8 cellular contexts compared by ENCODE assay signal in the genomic region with DNA sequence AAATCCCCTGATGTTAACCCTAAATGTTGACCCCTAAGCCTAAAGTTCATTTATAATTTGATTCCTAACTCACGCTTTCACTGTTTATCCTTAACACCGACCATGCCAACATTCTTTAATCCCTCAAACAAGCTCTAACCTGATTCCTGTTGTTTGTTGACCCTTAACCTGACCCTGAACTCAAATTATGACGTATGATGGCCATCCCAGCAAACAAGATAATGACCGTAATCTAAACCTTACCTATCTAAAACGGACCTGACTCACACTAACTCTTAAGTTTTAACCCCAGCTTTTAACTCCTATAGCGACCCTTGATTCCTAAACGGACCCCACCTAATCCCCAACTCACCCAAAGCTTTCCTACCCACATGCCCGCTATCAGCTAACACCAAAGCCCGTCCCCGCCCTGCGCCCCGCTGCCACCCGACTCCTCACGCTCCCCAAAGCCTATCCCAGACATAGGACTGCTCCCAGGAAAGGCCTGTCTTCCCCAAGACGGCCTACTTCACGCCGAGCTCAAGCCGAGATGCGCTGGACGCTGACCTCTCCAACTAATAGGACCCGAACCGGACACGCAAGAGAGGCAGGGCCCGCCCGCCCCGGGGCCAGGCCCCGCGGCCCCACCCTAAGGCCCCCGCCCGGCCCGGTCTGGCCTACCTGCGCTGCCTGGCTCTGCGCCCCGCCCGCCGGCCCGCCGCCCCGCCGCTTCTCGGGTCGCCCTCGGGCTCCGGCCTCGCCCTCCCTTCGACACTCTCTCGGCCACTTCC. TPM values are rescaled to one million over a fixed set of nuclear protein-coding genes. Genes with fewer than 3 reads are reported as not detected.
DNase-seq lines count a peak whose midpoint lies in the region; ATAC-seq and TF ChIP-seq lines count a peak whose summit lies in the region.

No MANE protein-coding gene starts in this region.

- H3K79me1 ChIP-seq in mesenchymal stem cell (replicated peaks; ENCODE audit: low read length, poor library complexity, severe bottlenecking), result peaks cover 5% of the 10 kb centered on the region

- H4K91ac ChIP-seq in mesenchymal stem cell (ENCODE audit: low read length), result peak overlapping the region; percentile 99

- peaks cover 53% of the 10 kb centered on the region for H3K4me1 ChIP-seq in HUES64 (ENCODE audit: insufficient read depth, low read length)
- H3K4me1 ChIP-seq in mesenchymal stem cell (ENCODE audit: control insufficient read depth, insufficient read depth, low read depth, low read length), result peaks cover 20% of the 10 kb centered on the region

- H3K27me3 ChIP-seq in GM06990 (replicated peaks; ENCODE audit: control insufficient read depth, insufficient read depth, low read length) (no peaks in the 10 kb centered on the region), HUES64 (ENCODE audit: insufficient read depth, low read length) (no peaks in the 10 kb centered on the region), mesenchymal stem cell (ENCODE audit: control insufficient read depth in 1 of 2, insufficient read depth in 1 of 2, low read length in 2 of 2) (no peaks in the 10 kb centered on the region)

- no peak for ATAC-seq in left colon
- no peak for ATAC-seq in GM18868 (IDR thresholded peaks at IDR 0.05; ENCODE audit: unreplicated experiment)

- H3K4me3 Mint-ChIP-seq in brain, result peak overlapping the region in 1 of 5 experiments; percentile 96

- H3K36me3 Mint-ChIP-seq in brain, result peaks cover 21% of the 10 kb centered on the region

- H2BK12ac ChIP-seq in mesenchymal stem cell (ENCODE audit: low read length in 2 of 2), result peak overlapping the region in 1 of 2 experiments; percentile 65

- H4K8ac ChIP-seq in mesenchymal stem cell (ENCODE audit: low read length), result peak overlapping the region; percentile 94

- TF ChIP-seq CTCF in GM06990 (IDR thresholded peaks at IDR 0.05; ENCODE audit: insufficient read depth, low read length, poor library complexity, severe bottlenecking), result no peak
- no peak for TF ChIP-seq CTCF in brain (conservative IDR thresholded peaks at IDR 0.05)

- intact Hi-C loops in left colon (cut with DNase I, micrococcal nuclease), result loop anchor here in 1 of 2 donors (10.0 kb wide), 1 partner anchor 77 kb away; the partner anchor contains the start of genes CCDC107, RMRP and SIT1

- H3K4me1 Mint-ChIP-seq in brain, result peaks cover 22% of the 10 kb centered on the region

- peak overlapping the region; percentile 76 to 89 for H3K4ac ChIP-seq in mesenchymal stem cell (ENCODE audit: low read depth in 1 of 2, low read length in 2 of 2)

- H2BK120ac ChIP-seq in mesenchymal stem cell (ENCODE audit: low read depth, low read length), result peak overlapping the region; percentile 94

- H2BK5ac ChIP-seq in mesenchymal stem cell (ENCODE audit: low read depth, low read length, poor library complexity, severe bottlenecking), result peak overlapping the region; percentile 33

- H3K27ac ChIP-seq in HUES64 (ENCODE audit: low read depth, low read length) (peak overlapping the region; percentile 97), mesenchymal stem cell (ENCODE audit: low read length, poor library complexity, severe bottlenecking) (peak overlapping the region; percentile 91)

- H3K14ac ChIP-seq in mesenchymal stem cell (ENCODE audit: low read length in 2 of 2), result peak overlapping the region; percentile 37 to 90

- H3K9me3 ChIP-seq in HUES64 (ENCODE audit: insufficient read depth, low read depth, low read length), result no peaks in the 10 kb centered on the region
- no peaks in the 10 kb centered on the region for H3K9me3 ChIP-seq in mesenchymal stem cell (ENCODE audit: control insufficient read depth, low read length)

- H2BK15ac ChIP-seq in mesenchymal stem cell (ENCODE audit: low read depth, poor library complexity, severe bottlenecking), result peak overlapping the region; percentile 64

- WGBS in HUES64, result under 1% methylated on average over 47 of the region's 47 CpGs
- WGBS in mesenchymal stem cell, result 1% methylated on average over 45 of the region's 47 CpGs

- DNase-seq in GM06990 (ENCODE audit: extremely low read depth, insufficient read length) (no peak), mesenchymal stem cell (no peak), epidermal melanocyte (ENCODE audit: insufficient read length, low spot score) (no peak), HuH-7.5 (ENCODE audit: low spot score) (no peak), left colon (no peak)

- peak overlapping the region in 3 of 5 experiments; percentile 89 to 97 (median 97) for H3K27ac Mint-ChIP-seq in brain

- no peaks in the 10 kb centered on the region for H3K9me3 Mint-ChIP-seq in brain

- H2AK5ac ChIP-seq in mesenchymal stem cell (ENCODE audit: low read length, severe bottlenecking), result peak overlapping the region; percentile 79

- H3K23ac ChIP-seq in mesenchymal stem cell (ENCODE audit: low read length in 2 of 2), result peak overlapping the region; percentile 16 to 27

- H3K4me2 ChIP-seq in mesenchymal stem cell (ENCODE audit: low read length, poor library complexity, severe bottlenecking), result peak overlapping the region; percentile 46

- H3K4me3 ChIP-seq in GM06990 (replicated peaks; ENCODE audit: low read depth, low read length) (peak overlapping the region; percentile 92), HUES64 (ENCODE audit: low read length) (peak overlapping the region; percentile 88), mesenchymal stem cell (ENCODE audit: insufficient read depth in 1 of 2, low read depth in 1 of 2, low read length in 2 of 2) (peak overlapping the region; percentile 78 to 91)

- H3K36me3 ChIP-seq in GM06990 (ENCODE audit: control insufficient read depth, insufficient read depth, low read length), result peaks cover 6% of the 10 kb centered on the region
- peaks cover 28% of the 10 kb centered on the region for H3K36me3 ChIP-seq in HUES64 (ENCODE audit: insufficient read depth, low read length)
- H3K36me3 ChIP-seq in mesenchymal stem cell (ENCODE audit: control insufficient read depth in 1 of 2, insufficient read depth in 2 of 2, low read depth in 1 of 2, low read length in 2 of 2), result peaks cover 11 to 35% of the 10 kb centered on the region in 2 experiments

- H2AFZ ChIP-seq in mesenchymal stem cell (ENCODE audit: low read depth, low read length), result no peak overlapping the region

- H3K18ac ChIP-seq in mesenchymal stem cell (ENCODE audit: low read depth in 1 of 2, low read length in 2 of 2), result peak overlapping the region; percentile 76 to 98

- peaks cover 17% of the 10 kb centered on the region for H3K27me3 Mint-ChIP-seq in brain

- H3K9ac ChIP-seq in HUES64 (ENCODE audit: low read depth, low read length) (peak overlapping the region; percentile 71), mesenchymal stem cell (ENCODE audit: low read length) (peak overlapping the region; percentile 97)

RNA-seq across cellular contexts. Expression of gene TLN1, which starts 0.4 kb away (rescaled TPM):
- 38.5 TPM for polyA plus RNA-seq in HUES64 (2013, experiment 1 of 2)
- 48.8 TPM for polyA plus RNA-seq in HUES64 (2013, experiment 2 of 2)
- polyA plus RNA-seq in brain (ENCODE audit: insufficient read depth, low read depth, low replicate concordance), result 181 TPM
- 98.6 TPM for polyA plus RNA-seq in mesenchymal stem cell (2013, experiment 1 of 2)
- polyA plus RNA-seq in mesenchymal stem cell (2013, experiment 2 of 2), result 91.6 TPM
- total RNA-seq in left colon, result 100 to 1,000 TPM; 142 to 172 TPM

RNA-seq across cellular contexts. Expression of gene CREB3, which starts 0.9 kb away (rescaled TPM):
- polyA plus RNA-seq in HUES64 (2013, experiment 1 of 2), result 22.6 TPM
- 20.9 TPM for polyA plus RNA-seq in HUES64 (2013, experiment 2 of 2)
- polyA plus RNA-seq in brain (ENCODE audit: insufficient read depth, low read depth, low replicate concordance), result 82.7 TPM
- 45.6 TPM for polyA plus RNA-seq in mesenchymal stem cell (2013, experiment 1 of 2)
- 45.1 TPM for polyA plus RNA-seq in mesenchymal stem cell (2013, experiment 2 of 2)
- 10 to 100 TPM; 40.2 to 40.6 TPM for total RNA-seq in left colon

RNA-seq across cellular contexts. Expression of gene GBA2, which starts 17.4 kb away (rescaled TPM):
- 55.4 TPM for polyA plus RNA-seq in HUES64 (2013, experiment 1 of 2)
- 58.4 TPM for polyA plus RNA-seq in HUES64 (2013, experiment 2 of 2)
- polyA plus RNA-seq in brain (ENCODE audit: insufficient read depth, low read depth, low replicate concordance), result 56.0 TPM
- 22.6 TPM for polyA plus RNA-seq in mesenchymal stem cell (2013, experiment 1 of 2)
- 20.1 TPM for polyA plus RNA-seq in mesenchymal stem cell (2013, experiment 2 of 2)
- total RNA-seq in left colon, result 100 to 1,000 TPM; 179 to 186 TPM

RNA-seq across cellular contexts. Expression of gene RGP1, which starts 17.5 kb away (rescaled TPM):
- 10.1 TPM for polyA plus RNA-seq in HUES64 (2013, experiment 1 of 2)
- polyA plus RNA-seq in HUES64 (2013, experiment 2 of 2), result 12.2 TPM
- polyA plus RNA-seq in brain (ENCODE audit: insufficient read depth, low read depth, low replicate concordance), result 34.4 TPM
- 15.2 TPM for polyA plus RNA-seq in mesenchymal stem cell (2013, experiment 1 of 2)
- polyA plus RNA-seq in mesenchymal stem cell (2013, experiment 2 of 2), result 15.1 TPM
- 10 to 100 TPM; 54.8 to 56.3 TPM for total RNA-seq in left colon

RNA-seq across cellular contexts. Expression of gene MSMP, which starts 22.5 kb away (rescaled TPM):
- polyA plus RNA-seq in HUES64 (2013, experiment 1 of 2), result not detected
- polyA plus RNA-seq in HUES64 (2013, experiment 2 of 2), result not detected
- polyA plus RNA-seq in brain (ENCODE audit: insufficient read depth, low read depth, low replicate concordance), result 9.4 TPM
- polyA plus RNA-seq in mesenchymal stem cell (2013, experiment 1 of 2), result not detected
- not detected for polyA plus RNA-seq in mesenchymal stem cell (2013, experiment 2 of 2)
- total RNA-seq in left colon, result not detected
